8 cellular contexts compared by ENCODE assay signal in the genomic region with DNA sequence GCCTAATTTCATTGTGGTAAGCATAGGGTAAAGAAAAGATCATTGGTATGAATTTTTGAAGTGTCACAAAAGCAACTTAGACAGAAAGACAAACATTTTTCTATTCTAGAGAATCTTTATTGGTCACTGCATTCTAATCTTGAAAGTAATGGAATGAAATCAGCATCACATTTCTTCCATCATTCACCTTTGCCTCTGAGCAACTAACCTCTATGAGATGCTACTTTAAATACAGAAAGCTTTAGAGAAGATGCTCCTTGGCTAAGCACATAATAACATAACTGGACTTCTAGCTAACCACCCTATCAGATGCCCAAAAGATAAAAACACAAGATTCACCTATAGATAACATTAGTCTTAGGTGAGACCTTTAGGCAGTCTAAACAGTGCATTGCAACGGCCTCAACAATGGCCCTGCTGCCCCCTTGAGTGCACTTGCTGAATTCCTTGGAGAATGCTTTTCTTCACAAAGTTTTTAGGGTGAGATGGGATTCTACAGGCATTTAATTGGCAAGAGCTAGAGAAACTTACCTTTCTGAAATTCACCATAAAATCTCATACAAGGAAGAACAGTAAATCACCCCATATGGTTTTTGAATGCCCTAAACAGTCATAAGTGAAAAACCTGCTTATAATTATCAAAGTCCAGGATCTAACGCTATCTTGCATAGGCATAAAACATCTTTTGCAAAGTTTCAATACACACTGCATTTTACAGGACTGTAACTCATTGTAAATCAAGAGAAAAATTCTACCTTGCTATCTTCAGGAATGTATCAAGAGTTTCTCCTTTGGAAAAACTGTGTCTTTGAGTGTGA.
DNase-seq lines count a peak whose midpoint lies in the region; ATAC-seq and TF ChIP-seq lines count a peak whose summit lies in the region.

No MANE protein-coding gene starts in this region.

- CTCF ChIA-PET in BJ (lab: Yijun Ruan, JAX) (no interaction called here), HCT116 (lab: Charles Lee) (interaction anchor here (0.6 to 1.2 kb wide), 5 partner anchors 15 to 560 kb away, joined by 3 to 7 read pairs (median 4); no protein-coding TSS in a partner anchor), Panc1 (lab: Charles Lee) (no interaction called here)

- no peaks in the 10 kb centered on the region for H3K79me2 ChIP-seq in HCT116 (ENCODE audit: insufficient read depth, low read length)

- POLR2A ChIA-PET in BJ (lab: Charles Lee) (no interaction called here), HCT116 (lab: Charles Lee) (no interaction called here), Panc1 (lab: Charles Lee) (no interaction called here)

- in situ Hi-C loops in Panc1 (cut with HindIII; ENCODE audit: low pct_unique_long_range_greater_than_20kb, low sequenced_read_pairs) = no loop called here

- H3K4me1 ChIP-seq in HCT116 (ENCODE audit: control insufficient read depth in 1 of 2, insufficient read depth in 2 of 2, low read length in 2 of 2) (no peaks in the 10 kb centered on the region), Panc1 (ENCODE audit: control insufficient read depth, insufficient read depth, low read length) (no peaks in the 10 kb centered on the region)

- intact Hi-C loops in HCT116 (cut with micrococcal nuclease) = loop anchor here (1.0 to 5.0 kb wide), 2 partner anchors 164 to 560 kb away; no protein-coding TSS in a partner anchor
- intact Hi-C loops in Panc1 (cut with micrococcal nuclease; ENCODE audit: unreplicated experiment) = no loop called here
- intact Hi-C loops in head of caudate nucleus (cut with DNase I) = no loop called here
- intact Hi-C loops in left colon (cut with DNase I, micrococcal nuclease) = no loop called here

- H3K4me2 ChIP-seq in HCT116 (ENCODE audit: low read length) = no peak overlapping the region

- RAD21 ChIA-PET in HCT116 (lab: Charles Lee; ENCODE audit: low non-redundant PET in 1 of 2, low total read pairs in 2 of 2, uncharacterized antibody in 2 of 2, unreplicated experiment in 2 of 2) = interaction anchor here in 1 of 2 experiments (0.7 kb wide), 1 partner anchor 11 kb away, joined by 3 read pairs; no protein-coding TSS in a partner anchor

- H3K9me2 ChIP-seq in HCT116 (ENCODE audit: insufficient read depth) = no peaks in the 10 kb centered on the region

- ATAC-seq in HCT116 = peak; percentile 92
- ATAC-seq in Panc1 = peak; percentile 71; the same call in 1 of the 2 replicates
- ATAC-seq in left colon = no peak
- ATAC-seq in HG02870 (IDR thresholded peaks at IDR 0.05; ENCODE audit: unreplicated experiment) = no peak

- H3K9ac ChIP-seq in HCT116 (ENCODE audit: low read length) = no peak overlapping the region

- no peak for DNase-seq in BJ (ENCODE audit: low read depth)
- DNase-seq in HCT116 (ENCODE audit: low read depth, low spot score) = peak; percentile 36
- DNase-seq in Panc1 (ENCODE audit: low read depth, low spot score) = peak; percentile 22
- peak in 30 of 42 donors; percentile 4 to 63 (median 24) for DNase-seq in head of caudate nucleus
- no peak for DNase-seq in NCI-H446 treated with DMSO at 0.1 percent for 48 hours (lab: John Stamatoyannopoulos, UW)
- DNase-seq in left colon = no peak
- no peak for DNase-seq in stimulated activated CD4-positive, alpha-beta T cell treated with anti-CD3 and anti-CD28 coated beads, Interleukin-12 subunit alpha, Interleukin-12 subunit beta, amount 100 ng/mL, for 4 hours

- TF ChIP-seq CTCF in BJ (IDR thresholded peaks at IDR 0.05; ENCODE audit: insufficient read depth, low read depth, low read length) (peak; percentile 34), HCT116 (IDR thresholded peaks at IDR 0.05 in 2 of 3, conservative IDR thresholded peaks at IDR 0.05 in 1 of 3; ENCODE audit: borderline replicate concordance in 1 of 3, insufficient read depth in 1 of 3, low read depth in 2 of 3, low read length in 2 of 3) (peak; percentile 62 to 91 (median 79); a peak in 5 of 6 replicates), Panc1 (IDR thresholded peaks at IDR 0.05) (peak; percentile 58)

- H3K9me3 ChIP-seq in HCT116 (ENCODE audit: control insufficient read depth in 1 of 2, insufficient read depth in 1 of 2, low read depth in 1 of 2, low read length in 2 of 2) (no peaks in the 10 kb centered on the region), Panc1 (ENCODE audit: control insufficient read depth, insufficient read depth, low read depth, low read length) (no peaks in the 10 kb centered on the region)

- no TSS peak for BruUV-seq in HCT116 (replicated peaks; lab: Mats Ljungman, UMichigan)
- no TSS peak for BruUV-seq in Panc1 (replicated peaks; lab: Mats Ljungman, UMichigan)

- H3K36me3 ChIP-seq in BJ (ENCODE audit: control insufficient read depth, insufficient read depth, low read length) = no peaks in the 10 kb centered on the region
- no peaks in the 10 kb centered on the region for H3K36me3 ChIP-seq in HCT116 (ENCODE audit: control insufficient read depth in 1 of 2, insufficient read depth in 2 of 2, low read length in 2 of 2)
- no peaks in the 10 kb centered on the region for H3K36me3 ChIP-seq in Panc1 (ENCODE audit: control insufficient read depth, insufficient read depth, low read length)

- H3K27me3 ChIP-seq in BJ (ENCODE audit: control insufficient read depth, insufficient read depth, low read length) (no peaks in the 10 kb centered on the region), HCT116 (ENCODE audit: insufficient read depth, low read length) (no peaks in the 10 kb centered on the region), Panc1 (ENCODE audit: control insufficient read depth, insufficient read depth, low read length) (no peaks in the 10 kb centered on the region)

- peak; percentile 87 for TF ChIP-seq RAD21 in HCT116 (IDR thresholded peaks at IDR 0.05; ENCODE audit: low read depth)

- no peaks in the 10 kb centered on the region for H4K20me1 ChIP-seq in HCT116 (ENCODE audit: insufficient read depth)

- H3K4me3 ChIP-seq in BJ (ENCODE audit: low read depth, low read length) (no peak overlapping the region), HCT116 (replicated peaks in 1 of 2; ENCODE audit: low read depth in 1 of 2, low read length in 2 of 2) (no peak overlapping the region), Panc1 (ENCODE audit: low read depth in 2 of 2, low read length in 2 of 2) (no peak overlapping the region)

- TF ChIP-seq POLR2A in HCT116 (IDR thresholded peaks at IDR 0.05; ENCODE audit: borderline replicate concordance, extremely low read depth, insufficient read depth, insufficient read length) = no peak

- H3K27ac ChIP-seq in HCT116 (ENCODE audit: low read depth, low read length) (no peak overlapping the region), Panc1 (ENCODE audit: low read length) (no peak overlapping the region)

- H2AFZ ChIP-seq in HCT116 (ENCODE audit: low read depth, low read length, poor library complexity, severe bottlenecking) = peak overlapping the region; percentile 89

TF ChIP-seq in HCT116, 20 proteins besides CTCF, POLR2A, EP300 and RAD21:
- TF ChIP-seq JUND (IDR thresholded peaks at IDR 0.05) = no peak
- TF ChIP-seq YY1 (IDR thresholded peaks at IDR 0.05; ENCODE audit: extremely low read depth, insufficient replicate concordance, low read depth, low read length) = no peak
- TF ChIP-seq REST (IDR thresholded peaks at IDR 0.05; ENCODE audit: low read depth) = no peak
- no peak for TF ChIP-seq ZBTB33 (IDR thresholded peaks at IDR 0.05; ENCODE audit: extremely low read depth, insufficient replicate concordance, low read length)
TF ChIP-seq in HCT116: peak in this region for 0.

Comparison
In these comparisons a context has a peak if more than half of its experiments do, and no peak if none do; other contexts are left out.
1. DNase-seq: peak in HCT116 (single experiment), Panc1 (single experiment) and head of caudate nucleus (30 of 42); none in BJ (single experiment), NCI-H446 treated with DMSO at 0.1 percent for 48 hours (single experiment), left colon (0 of 2) and stimulated activated CD4-positive, alpha-beta T cell treated with anti-CD3 and anti-CD28 coated beads, Interleukin-12 subunit alpha, Interleukin-12 subunit beta, amount 100 ng/mL, for 4 hours (single experiment).
2. ATAC-seq: peak in HCT116 (single experiment) and Panc1 (single experiment); none in left colon (single experiment) and HG02870 (single experiment).
3. Peak in every context shown above with its lines, with median percentiles within 50 percentile points of each other: CTCF ChIP-seq.